25 cellular contexts compared by ENCODE assay signal in the genomic region with DNA sequence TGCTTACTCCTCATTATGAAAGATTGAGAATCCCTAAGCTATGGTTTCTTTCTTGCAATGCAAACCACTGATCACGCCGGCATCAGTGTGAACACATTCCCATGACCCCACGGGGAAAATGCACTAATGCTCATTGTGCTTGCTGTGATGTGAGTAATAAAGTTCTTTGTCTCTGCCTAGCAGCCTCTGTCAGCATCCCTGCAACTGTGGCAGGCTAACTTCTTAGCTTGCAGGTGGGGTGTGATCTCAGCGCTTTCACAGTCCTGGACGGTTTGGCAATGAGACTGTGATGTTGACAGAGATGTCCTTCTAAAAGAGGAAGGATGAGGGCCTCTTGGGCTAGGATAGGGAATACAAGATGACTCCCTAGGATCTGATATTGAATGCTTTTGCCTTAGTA.
DNase-seq lines count a peak whose midpoint lies in the region; ATAC-seq, FAIRE-seq and TF ChIP-seq lines count a peak whose summit lies in the region.
"Had no signal": no experiment of that assay in that cellular context is flagged by ENCODE, and none has a peak within 500 bp of the region (broad histone marks: within the 10 kb centered on the region; RNA-seq: fewer than 3 reads in every experiment).

No MANE protein-coding gene starts in this region.

- POLR2A ChIA-PET in HepG2 (lab: Yijun Ruan, JAX): no interaction called here

- no peak overlapping the region for H3K9ac ChIP-seq in HepG2 (ENCODE audit: insufficient read depth, low read depth, low read length)

- H3K4me3 Mint-ChIP-seq in activated T-cell treated with anti-CD3 and anti-CD28 coated beads, Interleukin-2, amount 50 U/mL, for 72 hours: no peak overlapping the region

- ATAC-seq in HepG2 (no peak), right lobe of liver (no peak), HG02588 (IDR thresholded peaks at IDR 0.05; ENCODE audit: unreplicated experiment) (no peak)
- ATAC-seq in stimulated activated naive CD8-positive, alpha-beta T cell treated with anti-CD3 and anti-CD28 coated beads, Interleukin-15, Interleukin-2, amounts not matched to agents 100 U/mL and 50 U/mL, for 24 hours: no peak
- no peak for ATAC-seq in activated T-cell treated with anti-CD3 and anti-CD28 coated beads, Interleukin-2, amount 50 U/mL, for 72 hours (replicated peaks in 1 of 2)
- ATAC-seq: HCT116, K562, Panc1 had no signal

- intact Hi-C loops in HepG2 (cut with micrococcal nuclease; ENCODE audit: unreplicated experiment): no loop called here
- intact Hi-C loops in right lobe of liver (cut with DNase I): no loop called here

- no peak overlapping the region for H3K4me3 ChIP-seq in HepG2 (replicated peaks in 1 of 3; ENCODE audit: insufficient read depth in 1 of 3, low read depth in 2 of 3, low read length in 3 of 3)
- H3K4me3 ChIP-seq in right lobe of liver: no peak overlapping the region
- no peak overlapping the region for H3K4me3 ChIP-seq in epithelial cell of esophagus (ENCODE audit: low read length)
- H3K4me3 ChIP-seq in neuron (ENCODE audit: low read length): no peak overlapping the region
- H3K4me3 ChIP-seq: K562 had no signal

- H3K27ac ChIP-seq in HepG2 (ENCODE audit: extremely low read length, insufficient read depth, low read length) (no peak overlapping the region), right lobe of liver (no peak overlapping the region)
- H3K27ac ChIP-seq: HL-60, RWPE1 had no signal

- no peaks in the 10 kb centered on the region for H3K79me2 ChIP-seq in HepG2 (ENCODE audit: insufficient read depth, low read length)

- H3K4me1 ChIP-seq in HepG2 (ENCODE audit: insufficient read depth, low read length) (no peaks in the 10 kb centered on the region), right lobe of liver (no peaks in the 10 kb centered on the region), neuron (ENCODE audit: insufficient read depth, low read length) (peaks cover 8% of the 10 kb centered on the region)

- no peak for FAIRE-seq in HepG2 (lab: Jason Lieb, UNC)
- FAIRE-seq: GM18507, K562 had no signal

- TF ChIP-seq CTCF in HepG2 (CRISPR knock-in tag; IDR thresholded peaks at IDR 0.05): no peak
- no peak for TF ChIP-seq CTCF in right lobe of liver (IDR thresholded peaks at IDR 0.05)
- no peak for TF ChIP-seq CTCF in epithelial cell of esophagus (IDR thresholded peaks at IDR 0.05; ENCODE audit: insufficient read depth, low read depth, low read length, missing control alignments)

- H3K4me1 Mint-ChIP-seq in activated T-cell treated with anti-CD3 and anti-CD28 coated beads, Interleukin-2, amount 50 U/mL, for 72 hours (ENCODE audit: low read depth): no peaks in the 10 kb centered on the region

- H3K9me3 ChIP-seq in HepG2 (ENCODE audit: low read length) (no peaks in the 10 kb centered on the region), right lobe of liver (no peaks in the 10 kb centered on the region), neuron (ENCODE audit: low read length) (no peaks in the 10 kb centered on the region)

- DNase-seq in HepG2 (ENCODE audit: low spot score) (no peak), right lobe of liver (no peak), epithelial cell of esophagus (ENCODE audit: low read depth) (peak; percentile 0), GF-D8 (lab: John Stamatoyannopoulos, UW) (no peak)
- no peak for DNase-seq in stimulated activated naive CD8-positive, alpha-beta T cell treated with anti-CD3 and anti-CD28 coated beads, Interleukin-15, Interleukin-2, amounts not matched to agents 100 U/mL and 50 U/mL, for 24 hours
- no peak for DNase-seq in activated T-cell treated with anti-CD3 and anti-CD28 coated beads, Interleukin-2, amount 50 U/mL, for 72 hours
- DNase-seq: 8988T, Calu3, DMS79 treated with DMSO at 0.1 percent for 48 hours, GOT3, MV-4-11, NCI-H1105, NCI-H1694 treated with DMSO at 0.1 percent for 48 hours, NCI-H2081, NCI-H2227 treated with DMSO at 0.1 percent for 48 hours, NCI-H526 treated with DMSO at 0.1 percent for 48 hours, SHP77 had no signal

- no peaks in the 10 kb centered on the region for H3K27me3 Mint-ChIP-seq in activated T-cell treated with anti-CD3 and anti-CD28 coated beads, Interleukin-2, amount 50 U/mL, for 72 hours (ENCODE audit: low read depth)

- H3K36me3 ChIP-seq in HepG2 (replicated peaks in 1 of 2; ENCODE audit: control insufficient read depth in 1 of 2, insufficient read depth in 2 of 2, low read length in 2 of 2): no peaks in the 10 kb centered on the region
- no peaks in the 10 kb centered on the region for H3K36me3 ChIP-seq in right lobe of liver
- H3K36me3 ChIP-seq in neuron (ENCODE audit: insufficient read depth, low read length): no peaks in the 10 kb centered on the region

- no peak overlapping the region for H3K4me2 ChIP-seq in HepG2 (ENCODE audit: low read depth, low read length)

- H2AFZ ChIP-seq in HepG2 (ENCODE audit: low read length): no peak overlapping the region
- peak overlapping the region; percentile 26 for H2AFZ ChIP-seq in neuron (ENCODE audit: low read depth, low read length)

- peaks cover 2 to 4% of the 10 kb centered on the region in 2 donors for H3K9me3 Mint-ChIP-seq in activated T-cell treated with anti-CD3 and anti-CD28 coated beads, Interleukin-2, amount 50 U/mL, for 72 hours

- CTCF ChIA-PET in HepG2 (lab: Yijun Ruan, JAX; ENCODE audit: low intra/inter-chr PET ratio, low total read pairs): no interaction called here

- no peaks in the 10 kb centered on the region for H4K20me1 ChIP-seq in HepG2 (ENCODE audit: insufficient read depth, low read length)

- H3K27ac Mint-ChIP-seq in activated T-cell treated with anti-CD3 and anti-CD28 coated beads, Interleukin-2, amount 50 U/mL, for 72 hours: no peak overlapping the region

- BruUV-seq in HepG2 (replicated peaks; lab: Mats Ljungman, UMichigan): no TSS peak

- 0% methylated on average over 5 of the region's 5 CpGs for WGBS in HepG2 (ENCODE audit: low lambda C conversion rate)
- whole genome bisulfite sequencing in right lobe of liver (ENCODE audit: insufficient coverage, low coverage, low lambda C conversion rate, missing lambda C conversion rate): 78% methylated on average over 5 of the region's 5 CpGs

- no peaks in the 10 kb centered on the region for H3K27me3 ChIP-seq in HepG2 (ENCODE audit: control insufficient read depth in 1 of 2, insufficient read depth in 2 of 2, low read length in 2 of 2)
- no peaks in the 10 kb centered on the region for H3K27me3 ChIP-seq in right lobe of liver
- no peaks in the 10 kb centered on the region for H3K27me3 ChIP-seq in neuron (ENCODE audit: insufficient read depth, low read length)

- TF ChIP-seq POLR2A in HepG2 (IDR thresholded peaks at IDR 0.05; ENCODE audit: insufficient read depth in 1 of 2, low read depth in 2 of 2, low read length in 2 of 2): no peak
- no peak for TF ChIP-seq POLR2A in right lobe of liver (IDR thresholded peaks at IDR 0.05)

- TF ChIP-seq EP300 in HepG2 (IDR thresholded peaks at IDR 0.05; ENCODE audit: low read depth in 2 of 2, low read length in 2 of 2) (no peak), HepG2 (CRISPR knock-in tag; IDR thresholded peaks at IDR 0.05; ENCODE audit: borderline replicate concordance) (no peak)

- no peaks in the 10 kb centered on the region for H3K36me3 Mint-ChIP-seq in activated T-cell treated with anti-CD3 and anti-CD28 coated beads, Interleukin-2, amount 50 U/mL, for 72 hours (ENCODE audit: insufficient read depth in 2 of 2)

- in situ Hi-C loops in HepG2 (cut with HindIII; ENCODE audit: extremely low pct_ligation_motif_present, low pct_unique_long_range_greater_than_20kb): no loop called here

- no peak for TF ChIP-seq RAD21 in HepG2 (CRISPR knock-in tag; IDR thresholded peaks at IDR 0.05)

TF ChIP-seq in HepG2, 621 proteins besides CTCF, POLR2A, EP300 and RAD21 (continues in another document):
- TF ChIP-seq ZNF878 (CRISPR knock-in tag; IDR thresholded peaks at IDR 0.05): no peak
